21 cellular contexts compared by ENCODE assay signal in the genomic region with DNA sequence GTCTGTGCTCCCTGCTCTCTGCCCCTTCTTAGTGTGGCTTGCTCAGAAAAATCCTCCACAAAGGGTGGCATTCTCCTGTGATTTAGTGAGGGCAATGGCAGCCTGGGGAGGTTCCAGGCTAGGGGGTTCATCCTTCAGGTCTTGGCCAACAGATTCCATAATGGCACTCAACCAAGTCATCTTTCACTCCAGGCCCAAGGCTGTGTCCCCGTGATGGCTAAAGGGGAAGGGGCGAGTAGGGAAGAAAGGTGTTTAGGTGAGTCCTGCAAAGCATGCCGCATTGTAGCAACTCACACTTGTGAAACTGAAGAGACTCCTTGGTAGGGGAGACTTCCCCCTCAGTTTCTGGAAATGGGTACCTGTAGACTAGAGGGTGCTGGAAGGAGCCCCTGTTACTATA.
"Had no signal": no experiment of that assay in that cellular context is flagged by ENCODE, and none has a peak within 500 bp of the region (broad histone marks: within the 10 kb centered on the region; RNA-seq: fewer than 3 reads in every experiment).

No MANE protein-coding gene starts in this region.

- DNase-seq: dermis blood vessel endothelial cell; dorsolateral prefrontal cortex; effector CD4-positive, alpha-beta T cell; effector memory CD4-positive, alpha-beta T cell; erythroblast; esophagus squamous epithelium; foreskin fibroblast; foreskin melanocyte; gastrocnemius medialis; heart left ventricle; hypothalamus; left cardiac atrium; left lung; left ventricle myocardium superior; lower lobe of right lung; mesendoderm; midbrain; naive thymus-derived CD4-positive, alpha-beta T cell had no signal

- H2AFZ ChIP-seq: hepatocyte had no signal

- H3K4me3 ChIP-seq: coronary artery, dorsolateral prefrontal cortex, esophagus squamous epithelium, gastrocnemius medialis, heart left ventricle, hepatocyte, left lung, lower lobe of right lung had no signal

- ATAC-seq: esophagus mucosa; gastrocnemius medialis; heart left ventricle; left cardiac atrium; left lung; left ventricle myocardium superior; lower lobe of right lung; naive thymus-derived CD4-positive, alpha-beta T cell had no signal

- H3K36me3 ChIP-seq: esophagus squamous epithelium, gastrocnemius medialis, left lung, lower lobe of right lung had no signal

- H3K4me1 ChIP-seq: gastrocnemius medialis had no signal

- H3K4me2 ChIP-seq: hepatocyte had no signal

- H3K79me2 ChIP-seq: hepatocyte had no signal

- H3K27ac ChIP-seq: coronary artery, dorsolateral prefrontal cortex, gastrocnemius medialis, hepatocyte, left lung, lower lobe of right lung had no signal

- H3K27me3 ChIP-seq: esophagus squamous epithelium, gastrocnemius medialis, heart left ventricle, hepatocyte, left lung had no signal

- H3K9me3 ChIP-seq: esophagus squamous epithelium, gastrocnemius medialis, left lung, lower lobe of right lung had no signal
